In genomic region chr9:91423785-91424402, GRCh38 we compare ENCODE assay signal across 8 cellular contexts. TPM values are rescaled to one million over a fixed set of nuclear protein-coding genes. Genes with fewer than 3 reads are reported as not detected.
DNase-seq lines count a peak whose midpoint lies in the region; ATAC-seq and TF ChIP-seq lines count a peak whose summit lies in the region.

NFIL3 (minus strand) TSS chr9:91423832; CDS start chr9:91410734, 13,098 bp downstream.

- H3K4me3 ChIP-seq in A673 (ENCODE audit: low read depth, low read length, poor library complexity, severe bottlenecking): peak within 1 kb of the TSS; percentile 83

- DNase-seq in A673 (ENCODE audit: low spot score) (peak; percentile 84), NCI-H510A (lab: John Stamatoyannopoulos, UW) (peak; percentile 71), dedifferentiated amniotic fluid mesenchymal stem cell (ENCODE audit: extremely low spot score) (peak; percentile 64), left lobe of liver (ENCODE audit: low spot score) (peak; percentile 90)
- peak; percentile 65 for DNase-seq in activated CD4-positive, alpha-beta T cell treated with anti-CD3 and anti-CD28 coated beads, Interleukin-2, amount 10 ng/mL, durations not matched to agents 7 days and 5 days
- peak; percentile 69 to 76 for DNase-seq in stimulated activated CD4-positive, alpha-beta T cell treated with anti-CD3 and anti-CD28 coated beads, Interleukin-2, amount 100 ng/mL, for 24 hours

- no peaks in the 10 kb centered on the region for H3K36me3 Mint-ChIP-seq in activated CD4-positive, alpha-beta T cell treated with anti-CD3 and anti-CD28 coated beads, Interleukin-2, amount 10 ng/mL, durations not matched to agents 7 days and 5 days (ENCODE audit: low read depth)

- H3K27ac Mint-ChIP-seq in activated CD4-positive, alpha-beta T cell treated with anti-CD3 and anti-CD28 coated beads, Interleukin-2, amount 10 ng/mL, durations not matched to agents 7 days and 5 days: peak within 1 kb of the TSS; percentile 91

- H3K27me3 ChIP-seq in A673 (replicated peaks; ENCODE audit: insufficient read depth, low read depth, low read length, poor library complexity): no peaks in the 10 kb centered on the region

- H3K27ac ChIP-seq in A673 (ENCODE audit: low read depth, low read length, poor library complexity, severe bottlenecking): peak within 1 kb of the TSS; percentile 74

- H3K4me1 Mint-ChIP-seq in activated CD4-positive, alpha-beta T cell treated with anti-CD3 and anti-CD28 coated beads, Interleukin-2, amount 10 ng/mL, durations not matched to agents 7 days and 5 days: peaks cover 57% of the 10 kb centered on the region

- H3K4me3 Mint-ChIP-seq in activated CD4-positive, alpha-beta T cell treated with anti-CD3 and anti-CD28 coated beads, Interleukin-2, amount 10 ng/mL, durations not matched to agents 7 days and 5 days: peak within 1 kb of the TSS; percentile 96

- peaks cover 6% of the 10 kb centered on the region for H3K27me3 Mint-ChIP-seq in activated CD4-positive, alpha-beta T cell treated with anti-CD3 and anti-CD28 coated beads, Interleukin-2, amount 10 ng/mL, durations not matched to agents 7 days and 5 days

- no peaks in the 10 kb centered on the region for H3K36me3 ChIP-seq in A673 (ENCODE audit: insufficient read depth, low read length, poor library complexity, severe bottlenecking)

- BruUV-seq in A673 (replicated peaks; lab: Mats Ljungman, UMichigan): no TSS peak

- no peak for TF ChIP-seq CTCF in A673 (conservative IDR thresholded peaks at IDR 0.05; ENCODE audit: low read depth, low read length)

- ATAC-seq in GM18867 (IDR thresholded peaks at IDR 0.05; ENCODE audit: unreplicated experiment): peak; percentile 89
- ATAC-seq in HG03108 (IDR thresholded peaks at IDR 0.05; ENCODE audit: unreplicated experiment): peak; percentile 85
- ATAC-seq in left lobe of liver: peak; percentile 78

- no peaks in the 10 kb centered on the region for H3K9me3 Mint-ChIP-seq in activated CD4-positive, alpha-beta T cell treated with anti-CD3 and anti-CD28 coated beads, Interleukin-2, amount 10 ng/mL, durations not matched to agents 7 days and 5 days

- POLR2A ChIA-PET in A673 (lab: Charles Lee; ENCODE audit: low non-redundant PET): interaction anchor here (0.6 kb wide), 1 partner anchor 510 kb away, joined by 5 read pairs; no protein-coding TSS in a partner anchor
- POLR2A ChIA-PET in activated CD4-positive, alpha-beta T cell treated with anti-CD3 and anti-CD28 coated beads, Interleukin-2, amount 10 ng/mL, durations not matched to agents 7 days and 5 days (lab: Charles Lee): interaction anchor here (0.6 to 1.0 kb wide), 4 partner anchors 63 to 387 kb away, joined by 3 to 4 read pairs (median 3); no protein-coding TSS in a partner anchor

- CTCF ChIA-PET in A673 (lab: Charles Lee): interaction anchor here (0.5 to 1.5 kb wide), 3 partner anchors 111 to 509 kb away, joined by 3 to 7 read pairs (median 6); no protein-coding TSS in a partner anchor
- CTCF ChIA-PET in activated CD4-positive, alpha-beta T cell treated with anti-CD3 and anti-CD28 coated beads, Interleukin-2, amount 10 ng/mL, durations not matched to agents 7 days and 5 days (lab: Charles Lee): interaction anchor here (0.8 to 3.1 kb wide), 13 partner anchors 13 to 509 kb away, joined by 3 to 16 read pairs (median 3); no protein-coding TSS in a partner anchor

- H3K9me3 ChIP-seq in A673 (ENCODE audit: low read depth, low read length, poor library complexity, severe bottlenecking): no peaks in the 10 kb centered on the region

- H3K4me1 ChIP-seq in A673 (ENCODE audit: insufficient read depth, low read length, poor library complexity, severe bottlenecking): peaks cover 25% of the 10 kb centered on the region

- intact Hi-C loops in A673 (cut with micrococcal nuclease; ENCODE audit: unreplicated experiment): loop anchor here (10.0 kb wide), 1 partner anchor 229 kb away; no protein-coding TSS in a partner anchor

RNA-seq across cellular contexts. Expression of gene NFIL3, which starts in this region (rescaled TPM):
- total RNA-seq in A673 (2021) (12.5 and 14.5 TPM in 2 replicates), left lobe of liver (12.0 TPM)
- total RNA-seq in activated CD4-positive, alpha-beta T cell treated with anti-CD3 and anti-CD28 coated beads, Interleukin-2, amount 10 ng/mL, durations not matched to agents 7 days and 5 days: 10 to 100 TPM; 31.5 to 33.6 TPM

Comparison
In these comparisons a context has a peak if more than half of its experiments do, and no peak if none do; other contexts are left out.
1. Peak in every context shown above with its lines: DNase-seq, ATAC-seq, H3K4me3 ChIP-seq and H3K27ac ChIP-seq.